In the genomic region with DNA sequence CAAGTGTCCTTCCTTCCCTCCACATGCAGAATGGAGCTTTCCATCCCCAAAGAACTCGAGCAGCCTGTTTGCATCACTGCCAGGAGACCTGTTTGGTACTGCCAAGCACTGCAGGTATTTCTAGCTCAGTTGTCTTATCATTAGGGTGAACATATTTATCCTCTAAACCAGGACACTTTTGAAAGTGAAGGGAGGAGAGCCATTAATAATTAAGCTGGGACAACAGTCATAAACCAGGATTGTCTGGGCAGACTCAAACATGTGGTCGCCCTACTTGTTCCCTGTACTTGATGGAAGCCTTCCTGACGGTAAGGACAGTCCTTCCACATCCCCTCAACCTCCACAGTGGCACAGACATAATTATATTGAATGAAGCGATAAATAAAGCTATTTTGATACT, we compare ENCODE assay signal across 18 cellular contexts.
DNase-seq lines count a peak whose midpoint lies in the region; ATAC-seq and TF ChIP-seq lines count a peak whose summit lies in the region.
"Had no signal": no experiment of that assay in that cellular context is flagged by ENCODE, and none has a peak within 500 bp of the region (broad histone marks: within the 10 kb centered on the region; RNA-seq: fewer than 3 reads in every experiment).

No MANE protein-coding gene starts in this region.

- H3K27ac Mint-ChIP-seq in activated naive CD4-positive, alpha-beta T cell treated with anti-CD3 and anti-CD28 coated beads, Interleukin-2, amount 50 U/mL, for 24 hours: peak overlapping the region; percentile 92
- H3K27ac Mint-ChIP-seq in T-cell: no peak overlapping the region
- H3K27ac Mint-ChIP-seq: B cell; CD8-positive, alpha-beta T cell had no signal

- no peak overlapping the region for H3K4me3 ChIP-seq in upper lobe of left lung

- 81 to 84% methylated on average over 4 of the region's 4 CpGs for WGBS in upper lobe of left lung, 2 donors

- H3K9me3 Mint-ChIP-seq in activated naive CD4-positive, alpha-beta T cell treated with anti-CD3 and anti-CD28 coated beads, Interleukin-2, amount 50 U/mL, for 24 hours: no peaks in the 10 kb centered on the region
- H3K9me3 Mint-ChIP-seq in T-cell: no peaks in the 10 kb centered on the region
- H3K9me3 Mint-ChIP-seq: CD8-positive, alpha-beta T cell had no signal

- POLR2A ChIA-PET in T-cell (lab: Charles Lee): interaction anchor here (0.6 to 0.7 kb wide), 4 partner anchors 26 to 1104 kb away, joined by 3 to 5 read pairs (median 3); no protein-coding TSS in a partner anchor

- H3K36me3 ChIP-seq in upper lobe of left lung: no peaks in the 10 kb centered on the region

- H3K4me3 Mint-ChIP-seq in activated naive CD4-positive, alpha-beta T cell treated with anti-CD3 and anti-CD28 coated beads, Interleukin-2, amount 50 U/mL, for 24 hours: no peak overlapping the region
- no peak overlapping the region for H3K4me3 Mint-ChIP-seq in T-cell
- H3K4me3 Mint-ChIP-seq: B cell; CD8-positive, alpha-beta T cell had no signal

- H3K27me3 Mint-ChIP-seq in activated naive CD4-positive, alpha-beta T cell treated with anti-CD3 and anti-CD28 coated beads, Interleukin-2, amount 50 U/mL, for 24 hours: no peaks in the 10 kb centered on the region
- no peaks in the 10 kb centered on the region for H3K27me3 Mint-ChIP-seq in T-cell

- H3K27me3 ChIP-seq in upper lobe of left lung: no peaks in the 10 kb centered on the region

- no peak for DNase-seq in activated naive CD4-positive, alpha-beta T cell treated with Interleukin-2 at 50 U/mL for 16 hours
- peak; percentile 34 for DNase-seq in HuH-7 (ENCODE audit: low spot score)
- peak; percentile 38 for DNase-seq in glomerular visceral epithelial cell (ENCODE audit: extremely low spot score)
- DNase-seq in renal cortical epithelial cell (ENCODE audit: low read depth): peak; percentile 61
- no peak for DNase-seq in T-cell
- no peak for DNase-seq in upper lobe of left lung
- DNase-seq: CD8-positive, alpha-beta T cell; DMS 273 treated with DMSO at 0.1 percent for 48 hours; EL; Karpas-422; MM.1S; NCI-H1105; NCI-H1694 treated with DMSO at 0.1 percent for 48 hours; NCI-H446; SHP77 treated with DMSO at 0.1 percent for 48 hours had no signal

- H3K9me3 ChIP-seq in upper lobe of left lung: no peaks in the 10 kb centered on the region

- peaks cover 6% of the 10 kb centered on the region for H3K36me3 Mint-ChIP-seq in activated naive CD4-positive, alpha-beta T cell treated with anti-CD3 and anti-CD28 coated beads, Interleukin-2, amount 50 U/mL, for 24 hours
- H3K36me3 Mint-ChIP-seq in T-cell: peaks cover 8% of the 10 kb centered on the region

- peaks cover 88% of the 10 kb centered on the region for H3K4me1 Mint-ChIP-seq in activated naive CD4-positive, alpha-beta T cell treated with anti-CD3 and anti-CD28 coated beads, Interleukin-2, amount 50 U/mL, for 24 hours
- H3K4me1 Mint-ChIP-seq in T-cell: peaks cover 79 to 82% (median 81%) of the 10 kb centered on the region in 3 donors

- TF ChIP-seq EP300 in upper lobe of left lung (IDR thresholded peaks at IDR 0.05): no peak

- no peak overlapping the region for H3K27ac ChIP-seq in upper lobe of left lung

- peaks cover 0 to 6% (median 5%) of the 10 kb centered on the region in 4 donors for H3K4me1 ChIP-seq in upper lobe of left lung

- no peak for TF ChIP-seq POLR2A in upper lobe of left lung (IDR thresholded peaks at IDR 0.05)

- CTCF ChIA-PET in T-cell (lab: Charles Lee): no interaction called here

- no peak for TF ChIP-seq CTCF in upper lobe of left lung (IDR thresholded peaks at IDR 0.05)

- ATAC-seq in T-cell (replicated peaks in 1 of 4): no peak
- no peak for ATAC-seq in GM18870 (IDR thresholded peaks at IDR 0.05; ENCODE audit: unreplicated experiment)
- no peak for ATAC-seq in upper lobe of left lung (ENCODE audit: low FRiP score in 2 of 2)
- ATAC-seq: CD8-positive, alpha-beta T cell had no signal

Comparison
In these comparisons a context has a peak if more than half of its experiments do, and no peak if none do; other contexts are left out.
1. DNase-seq: peak in HuH-7 (single experiment), glomerular visceral epithelial cell (single experiment) and renal cortical epithelial cell (single experiment); none in activated naive CD4-positive, alpha-beta T cell treated with Interleukin-2 at 50 U/mL for 16 hours (single experiment), T-cell (0 of 34) and upper lobe of left lung (0 of 2).